In the genomic region with DNA sequence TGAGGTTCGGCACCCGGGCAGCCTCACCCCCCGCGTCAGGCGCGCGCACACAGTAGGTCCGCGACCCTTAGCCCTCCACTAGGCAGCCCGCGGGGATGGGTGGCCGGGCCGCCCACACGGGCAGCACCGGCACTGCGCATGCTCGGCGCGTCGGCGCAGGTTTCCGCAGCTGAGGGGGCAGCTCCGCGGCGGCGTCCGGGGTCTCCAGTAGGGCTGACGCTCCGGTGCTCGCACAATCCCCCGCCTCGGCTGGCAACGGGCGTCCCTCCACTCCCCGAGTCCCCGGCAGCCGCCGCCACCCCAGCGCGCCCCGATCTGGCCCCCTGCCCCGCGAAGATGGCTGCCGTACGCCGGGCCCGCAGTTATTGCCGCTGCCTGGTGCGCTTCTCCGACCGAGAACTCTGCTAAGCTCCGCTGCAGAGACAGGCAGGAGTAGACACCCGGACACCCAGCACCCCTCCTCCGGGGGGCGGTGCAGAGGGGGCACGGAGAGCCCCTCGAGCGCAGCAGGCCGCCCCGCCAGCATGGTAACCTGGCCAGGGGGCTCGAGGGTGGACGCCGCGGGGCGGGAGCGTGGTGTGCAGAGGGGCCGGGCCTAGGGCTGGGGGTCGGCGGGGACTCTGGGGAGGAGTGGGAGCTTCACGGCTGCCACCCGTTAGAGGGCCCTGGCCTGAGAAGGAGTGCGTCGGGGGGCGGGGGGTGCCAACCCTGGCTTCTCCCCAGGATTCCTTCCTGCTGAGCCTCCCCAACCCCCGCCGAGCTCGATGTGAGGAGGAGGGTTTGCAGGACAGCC, we compare ENCODE assay signal across 8 cellular contexts. TPM values are rescaled to one million over a fixed set of nuclear protein-coding genes. Genes with fewer than 3 reads are reported as not detected.
DNase-seq lines count a peak whose midpoint lies in the region; ATAC-seq and TF ChIP-seq lines count a peak whose summit lies in the region.

A gene (plus strand): TSS at position 139 of the 793 bp plus-strand sequence. CDS start 386 bp downstream, at position 525.

- ATAC-seq in GM18505 (IDR thresholded peaks at IDR 0.05; ENCODE audit: unreplicated experiment) (peak; percentile 45), HG02938 (IDR thresholded peaks at IDR 0.05; ENCODE audit: unreplicated experiment) (peak; percentile 37)

- peak; percentile 76 for TF ChIP-seq POLR2A in GM18505 (IDR thresholded peaks at IDR 0.05; ENCODE audit: borderline replicate concordance, extremely low read depth, insufficient read depth, insufficient read length)

- peak; percentile 56 for DNase-seq in 8988T
- DNase-seq in NCI-H2196 treated with DMSO at 0.1 percent for 48 hours (lab: John Stamatoyannopoulos, UW; ENCODE audit: unreplicated experiment) = peak; percentile 31
- peak; percentile 69 to 74 for DNase-seq in activated CD4-positive, alpha-beta T cell treated with anti-CD3 and anti-CD28 coated beads, Interleukin-2, amount 50 U/mL, for 48 hours
- DNase-seq in effector CD8-positive, alpha-beta T cell (lab: John Stamatoyannopoulos, UW) = peak; percentile 71
- DNase-seq in mesenteric fat pad (ENCODE audit: low spot score) = peak; percentile 93
- DNase-seq in stimulated activated CD8-positive, alpha-beta memory T cell treated with anti-CD3 and anti-CD28 coated beads, Interleukin-15, amount 100 ng/mL, for 24 hours (ENCODE audit: low read depth) = peak; percentile 65

RNA-seq across cellular contexts. Expression of the gene that starts here (rescaled TPM):
- total RNA-seq in mesenteric fat pad = 158 TPM

Comparison
In these comparisons a context has a peak if more than half of its experiments do, and no peak if none do; other contexts are left out.
1. Peak in every context shown above with its lines: DNase-seq and ATAC-seq.
2. DNase-seq: peak in every context shown above with its lines; median percentile 93 in mesenteric fat pad; 72 in activated CD4-positive, alpha-beta T cell treated with anti-CD3 and anti-CD28 coated beads, Interleukin-2, amount 50 U/mL, for 48 hours; 71 in effector CD8-positive, alpha-beta T cell; 65 in stimulated activated CD8-positive, alpha-beta memory T cell treated with anti-CD3 and anti-CD28 coated beads, Interleukin-15, amount 100 ng/mL, for 24 hours; 56 in 8988T; 31 in NCI-H2196 treated with DMSO at 0.1 percent for 48 hours.